In the genomic region with DNA sequence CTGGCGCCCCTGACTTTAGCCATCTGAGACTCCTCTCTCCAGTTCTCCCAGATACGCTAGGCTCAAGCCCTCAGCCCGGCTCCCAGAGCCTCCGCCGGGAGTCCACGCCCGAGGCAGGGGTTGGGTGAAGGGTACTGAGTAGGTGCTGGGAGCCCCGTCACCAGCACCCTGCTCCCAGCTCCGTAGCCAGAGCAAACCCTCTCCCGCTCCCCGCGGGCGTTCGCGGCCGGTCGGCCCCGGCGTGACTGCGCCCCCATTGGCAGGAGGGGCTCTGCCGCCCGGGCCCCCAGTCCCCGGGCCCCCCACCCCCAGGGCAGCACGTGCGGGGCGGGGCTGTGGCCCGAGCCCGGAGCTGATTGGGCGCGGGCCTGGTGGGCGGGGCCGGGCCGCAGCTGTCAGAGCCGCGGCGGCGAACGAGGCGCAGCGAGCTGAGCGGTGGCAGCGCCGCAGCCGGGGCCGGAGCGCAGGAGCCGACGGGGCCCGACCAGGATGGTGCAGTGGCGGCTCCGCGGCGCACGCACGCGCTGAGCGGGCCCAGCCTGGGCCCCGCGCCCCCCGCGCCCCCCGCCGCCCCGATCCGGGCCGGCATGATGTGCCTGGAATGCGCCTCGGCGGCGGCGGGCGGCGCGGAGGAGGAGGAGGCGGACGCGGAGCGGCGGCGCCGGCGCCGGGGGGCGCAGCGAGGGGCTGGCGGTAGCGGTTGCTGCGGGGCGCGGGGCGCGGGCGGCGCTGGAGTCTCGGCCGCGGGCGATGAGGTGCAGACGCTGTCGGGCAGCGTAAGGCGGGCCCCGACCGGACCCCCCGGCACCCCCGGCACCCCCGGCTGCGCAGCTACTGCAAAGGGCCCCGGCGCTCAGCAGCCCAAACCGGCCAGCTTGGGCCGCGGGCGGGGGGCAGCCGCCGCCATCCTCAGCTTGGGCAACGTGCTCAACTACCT, we compare ENCODE assay signal across 8 cellular contexts. TPM values are rescaled to one million over a fixed set of nuclear protein-coding genes. Genes with fewer than 3 reads are reported as not detected.
A peak's percentile ranks its signal among the peaks of the same experiment; 100 is the strongest.
DNase-seq lines count a peak whose midpoint lies in the region; ATAC-seq, FAIRE-seq and TF ChIP-seq lines count a peak whose summit lies in the region.

Gene SPNS2, plus strand, starts transcription at position 421 of the 937 bp plus-strand sequence. Its CDS starts 167 bp downstream, at position 588.

- peaks cover 5% of the 10 kb centered on the region for H3F3A ChIP-seq in SK-N-SH (replicated peaks; ENCODE audit: insufficient read depth)

- 0 out of 2 replicates have a peak, but pooled peaks cover 7% of the 10 kb centered on the region for H4K20me1 ChIP-seq in SK-N-SH (ENCODE audit: insufficient read depth)

- H3K9ac ChIP-seq in SK-N-SH = no peak within 1 kb of the TSS

- H3K27ac Mint-ChIP-seq in activated naive CD8-positive, alpha-beta T cell treated with anti-CD3 and anti-CD28 coated beads, Interleukin-2, amount 50 U/mL, for 24 hours = no peak within 1 kb of the TSS

- H3K4me2 ChIP-seq in SK-N-SH = peak within 1 kb of the TSS; percentile 60; the same call in 1 of the 2 replicates

- H3K9me3 ChIP-seq in SK-N-SH (no peaks in the 10 kb centered on the region), pancreas (no peaks in the 10 kb centered on the region), tibial nerve (no peaks in the 10 kb centered on the region)

- no peaks in the 10 kb centered on the region for H3K36me3 ChIP-seq in SK-N-SH (replicated peaks in 1 of 2; ENCODE audit: control insufficient read depth in 1 of 2, insufficient read depth in 2 of 2, low read length in 1 of 2)
- no peaks in the 10 kb centered on the region for H3K36me3 ChIP-seq in pancreas
- no peaks in the 10 kb centered on the region for H3K36me3 ChIP-seq in tibial nerve

- intact Hi-C loops in left cardiac atrium (cut with DNase I) (no loop called here), pancreas (cut with DNase I) (no loop called here)

- DNase-seq in GM12891 (ENCODE audit: insufficient read length, low spot score) (peak; percentile 94), HTR-8/SVneo (ENCODE audit: insufficient read length, low spot score) (peak; percentile 86), SK-N-SH (peak; percentile 97), left cardiac atrium (peak; percentile 79), pancreas (peak; percentile 47 to 89 (median 76)), tibial nerve (ENCODE audit: low spot score in 2 of 2) (no peak)
- DNase-seq in activated naive CD8-positive, alpha-beta T cell treated with anti-CD3 and anti-CD28 coated beads, Interleukin-2, amount 50 U/mL, for 24 hours = peak; percentile 60

- POLR2A ChIA-PET in SK-N-SH (lab: Yijun Ruan, JAX) = no interaction called here

- H3K4me1 ChIP-seq in SK-N-SH (ENCODE audit: control insufficient read depth in 1 of 2, insufficient read depth in 2 of 2, low read depth in 1 of 2, low read length in 1 of 2) = peaks cover 0 to 3% of the 10 kb centered on the region in 2 experiments; a peak in 1 of 4 replicates
- peaks cover 0 to 27% (median 7%) of the 10 kb centered on the region in 3 donors for H3K4me1 ChIP-seq in pancreas
- peaks cover 0 to 28% (median 10%) of the 10 kb centered on the region in 4 donors for H3K4me1 ChIP-seq in tibial nerve

- TF ChIP-seq EP300 in SK-N-SH (IDR thresholded peaks at IDR 0.05; ENCODE audit: borderline replicate concordance in 1 of 2, low read depth in 1 of 2, low read length in 1 of 2) = no peak
- no peak for TF ChIP-seq EP300 in tibial nerve (IDR thresholded peaks at IDR 0.05)

- peak; percentile 80 for ATAC-seq in activated naive CD8-positive, alpha-beta T cell treated with anti-CD3 and anti-CD28 coated beads, Interleukin-2, amount 50 U/mL, for 24 hours
- ATAC-seq in left cardiac atrium = peak; percentile 89 to 91
- ATAC-seq in pancreas = peak; percentile 78 to 86 (median 83)
- ATAC-seq in GM18858 (IDR thresholded peaks at IDR 0.05; ENCODE audit: unreplicated experiment) = no peak

- CTCF ChIA-PET in SK-N-SH (lab: Yijun Ruan, JAX) = interaction anchor here (0.9 to 2.1 kb wide), 3 partner anchors 10 to 66 kb away, joined by 3 to 7 read pairs (median 4); no protein-coding TSS in a partner anchor

- no peaks in the 10 kb centered on the region for H3K36me3 Mint-ChIP-seq in activated naive CD8-positive, alpha-beta T cell treated with anti-CD3 and anti-CD28 coated beads, Interleukin-2, amount 50 U/mL, for 24 hours (ENCODE audit: low read depth)

- H3K9me2 ChIP-seq in SK-N-SH = no peaks in the 10 kb centered on the region

- peaks cover 28% of the 10 kb centered on the region for H3K27me3 Mint-ChIP-seq in activated naive CD8-positive, alpha-beta T cell treated with anti-CD3 and anti-CD28 coated beads, Interleukin-2, amount 50 U/mL, for 24 hours

- peaks cover 18% of the 10 kb centered on the region for H3K4me1 Mint-ChIP-seq in activated naive CD8-positive, alpha-beta T cell treated with anti-CD3 and anti-CD28 coated beads, Interleukin-2, amount 50 U/mL, for 24 hours

- no peak for TF ChIP-seq CTCF in SK-N-SH (IDR thresholded peaks at IDR 0.05)
- no peak for TF ChIP-seq CTCF in pancreas (IDR thresholded peaks at IDR 0.05)
- no peak for TF ChIP-seq CTCF in tibial nerve (IDR thresholded peaks at IDR 0.05)

- FAIRE-seq in GM12891 (lab: Jason Lieb, UNC) (peak; percentile 76), HTR-8/SVneo (lab: Jason Lieb, UNC) (peak; percentile 81), pancreas (lab: Jason Lieb, UNC) (no peak)

- no peak for TF ChIP-seq RAD21 in SK-N-SH (IDR thresholded peaks at IDR 0.05; ENCODE audit: low read length)

- WGBS in SK-N-SH (ENCODE audit: low lambda C conversion rate) = 2% methylated on average over 33 of the region's 117 CpGs
- 1% methylated on average over 41 to 117 of the region's 117 CpGs for WGBS in pancreas, 2 donors
- WGBS in tibial nerve, 2 donors = 0 to 3% methylated on average over 15 to 52 of the region's 117 CpGs

- TF ChIP-seq POLR2A in GM12891 (IDR thresholded peaks at IDR 0.05; ENCODE audit: low read depth, low read length) = no peak
- TF ChIP-seq POLR2A in tibial nerve (IDR thresholded peaks at IDR 0.05) = no peak

- H3K4me3 Mint-ChIP-seq in activated naive CD8-positive, alpha-beta T cell treated with anti-CD3 and anti-CD28 coated beads, Interleukin-2, amount 50 U/mL, for 24 hours = peak within 1 kb of the TSS; percentile 63

- peaks cover 35% of the 10 kb centered on the region for H3K27me3 ChIP-seq in SK-N-SH (ENCODE audit: insufficient read depth)
- H3K27me3 ChIP-seq in pancreas = no peaks in the 10 kb centered on the region
- peaks cover 0 to 42% of the 10 kb centered on the region in 2 donors for H3K27me3 ChIP-seq in tibial nerve

- no peak within 1 kb of the TSS for H3K27ac ChIP-seq in SK-N-SH (ENCODE audit: low read depth in 2 of 2, low read length in 1 of 2)
- H3K27ac ChIP-seq in pancreas = peak within 1 kb of the TSS; percentile 53 to 83 (median 66)
- H3K27ac ChIP-seq in tibial nerve = peak within 1 kb of the TSS in 1 of 4 donors; percentile 12

- no peak within 1 kb of the TSS for H2AFZ ChIP-seq in SK-N-SH (ENCODE audit: low read depth)

- H3K79me2 ChIP-seq in SK-N-SH (ENCODE audit: insufficient read depth) = no peaks in the 10 kb centered on the region

- H3K9me3 Mint-ChIP-seq in activated naive CD8-positive, alpha-beta T cell treated with anti-CD3 and anti-CD28 coated beads, Interleukin-2, amount 50 U/mL, for 24 hours = no peaks in the 10 kb centered on the region

- H3K4me3 ChIP-seq in SK-N-SH (ENCODE audit: low read depth in 2 of 2, low read length in 1 of 2) (peak within 1 kb of the TSS in 1 of 2 experiments; percentile 25; a peak in 1 of 4 replicates), pancreas (peak within 1 kb of the TSS; percentile 14 to 52 (median 36)), tibial nerve (peak within 1 kb of the TSS; percentile 7 to 52 (median 31))

TF ChIP-seq in GM12891, 5 proteins besides CTCF, POLR2A, EP300 and RAD21:
- TF ChIP-seq TAF1 (IDR thresholded peaks at IDR 0.05; ENCODE audit: low read depth, low read length) (no peak), PAX5 (IDR thresholded peaks at IDR 0.05; ENCODE audit: insufficient read depth, low read length, severe bottlenecking) (no peak), POU2F2 (IDR thresholded peaks at IDR 0.05; ENCODE audit: low read depth, low read length) (no peak), SPI1 (IDR thresholded peaks at IDR 0.05; ENCODE audit: low read depth, low read length) (no peak), POLR2AphosphoS5 (IDR thresholded peaks at IDR 0.05; ENCODE audit: low read depth, low read length) (no peak)

TF ChIP-seq in SK-N-SH, 30 proteins besides CTCF, POLR2A, EP300 and RAD21:
- TF ChIP-seq FOSL2 (IDR thresholded peaks at IDR 0.05; ENCODE audit: borderline replicate concordance, low read depth) (no peak), MXI1 (IDR thresholded peaks at IDR 0.05; ENCODE audit: low read depth, low read length) (0 out of 2 replicates have a peak, but pooled peaks have one; percentile 39)

RNA-seq across cellular contexts. Expression of gene SPNS2, which starts in this region (rescaled TPM):
- polyA plus RNA-seq in GM12891 (2012; ENCODE audit: low read depth, missing spikeins) = 0.47 TPM
- 0.08 TPM in 1 of 2 replicates, not detected in the other for polyA plus RNA-seq in SK-N-SH (2012; rRNA removed)
- 0.05 and 0.08 TPM in 2 replicates for polyA plus RNA-seq in SK-N-SH (2012; cell fraction: cytosol; rRNA removed)
- 0.14 and 0.19 TPM in 2 replicates for polyA plus RNA-seq in SK-N-SH (2012; cell fraction: nucleus; rRNA removed)
- 10 to 100 TPM; 14.2 to 23.4 TPM for total RNA-seq in left cardiac atrium
- 10 to 100 TPM in 5 of 6 donors, 1 to 10 TPM in 1; 7.6 to 27.5 (median 17.2) TPM for total RNA-seq in pancreas
- polyA plus RNA-seq in pancreas = 10 to 100 TPM; 43.7 to 51.7 TPM
- total RNA-seq in tibial nerve = 10 to 100 TPM in 3 of 4 donors, 1 to 10 TPM in 1; 5.4 to 49.8 (median 23.4) TPM

Comparison
In these comparisons a context has a peak if more than half of its experiments do, and no peak if none do; other contexts are left out.
1. RNA of gene SPNS2 (polyA plus RNA-seq): 43.7 to 51.7 TPM in pancreas; 0.05 to 0.19 TPM in SK-N-SH; every median in the first group is over 10 times any median in the second.
2. Peak in DNase-seq and H3K4me2 ChIP-seq in SK-N-SH; RNA of the gene not detected or under 1 TPM.
3. DNase-seq: peak in GM12891 (single experiment), HTR-8/SVneo (single experiment), activated naive CD8-positive, alpha-beta T cell treated with anti-CD3 and anti-CD28 coated beads, Interleukin-2, amount 50 U/mL, for 24 hours (single experiment), left cardiac atrium (single experiment) and pancreas (6 of 6); none in tibial nerve (0 of 2).
4. H3K27ac ChIP-seq: peak in pancreas (4 of 4); none in SK-N-SH (0 of 2).